Comparison of ENCODE assay signal across 8 cellular contexts in the genomic region with DNA sequence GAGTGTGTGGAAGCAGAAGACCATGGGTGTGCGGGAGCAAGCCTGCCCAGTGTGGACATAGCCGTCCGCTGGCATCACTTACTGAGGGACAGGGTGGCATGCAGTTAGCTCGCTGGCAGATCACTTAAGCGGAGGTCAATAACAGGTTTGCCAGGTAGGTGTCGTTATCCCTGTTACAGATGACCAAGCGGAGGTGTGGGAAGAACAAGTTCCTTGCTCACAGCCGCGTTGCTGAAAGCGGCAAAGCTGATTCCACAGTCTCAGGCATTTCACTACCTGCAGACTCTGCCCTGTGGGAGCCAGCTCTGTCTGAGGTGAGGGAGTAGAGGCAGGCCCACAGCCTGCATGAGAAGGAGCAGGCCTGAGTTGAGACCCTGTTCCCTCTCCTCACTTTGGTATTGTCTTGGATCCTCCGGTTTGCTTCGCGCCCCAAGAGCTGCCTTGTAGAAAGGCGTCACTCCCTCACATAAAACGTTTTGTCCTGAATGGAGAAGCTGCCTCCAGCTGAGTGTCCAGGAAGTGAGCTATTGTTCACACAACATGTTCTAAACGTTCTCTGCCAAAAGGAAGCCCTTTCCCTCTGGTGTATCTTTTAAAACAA.
DNase-seq lines count a peak whose midpoint lies in the region; ATAC-seq, FAIRE-seq and TF ChIP-seq lines count a peak whose summit lies in the region.

No MANE protein-coding gene starts in this region.

- no peaks in the 10 kb centered on the region for H3K27me3 Mint-ChIP-seq in astrocyte (ENCODE audit: low read depth, unreplicated experiment)
- H3K27me3 Mint-ChIP-seq in activated T-cell treated with anti-CD3 and anti-CD28 coated beads, Interleukin-2, amount 50 U/mL, for 24 hours: no peaks in the 10 kb centered on the region

- peaks cover 9% of the 10 kb centered on the region for H3K36me3 Mint-ChIP-seq in astrocyte (ENCODE audit: low read depth, unreplicated experiment)
- peaks cover 4% of the 10 kb centered on the region for H3K36me3 Mint-ChIP-seq in activated T-cell treated with anti-CD3 and anti-CD28 coated beads, Interleukin-2, amount 50 U/mL, for 24 hours (ENCODE audit: low read depth)

- H3K4me3 Mint-ChIP-seq in astrocyte (ENCODE audit: unreplicated experiment): no peak overlapping the region
- H3K4me3 Mint-ChIP-seq in activated T-cell treated with anti-CD3 and anti-CD28 coated beads, Interleukin-2, amount 50 U/mL, for 24 hours: no peak overlapping the region

- H2AFZ ChIP-seq in astrocyte (ENCODE audit: low read depth, low read length): no peak overlapping the region

- H3K9me3 ChIP-seq in astrocyte (ENCODE audit: insufficient read depth, low read depth, low read length): no peaks in the 10 kb centered on the region

- H3K27me3 ChIP-seq in astrocyte (ENCODE audit: insufficient read depth, low read length): no peaks in the 10 kb centered on the region

- peaks cover 27% of the 10 kb centered on the region for H3K4me1 Mint-ChIP-seq in astrocyte (ENCODE audit: low read depth, unreplicated experiment)
- peaks cover 17% of the 10 kb centered on the region for H3K4me1 Mint-ChIP-seq in activated T-cell treated with anti-CD3 and anti-CD28 coated beads, Interleukin-2, amount 50 U/mL, for 24 hours (ENCODE audit: low read depth)

- FAIRE-seq in astrocyte (lab: Jason Lieb, UNC) (no peak), RCC 7860 (lab: Jason Lieb, UNC) (no peak)

- TF ChIP-seq CTCF in LNCaP clone FGC (IDR thresholded peaks at IDR 0.05; ENCODE audit: control insufficient read depth, extremely low read depth, insufficient read depth) (peak; percentile 45), astrocyte (IDR thresholded peaks at IDR 0.05; ENCODE audit: insufficient read depth, low read depth, low read length) (no peak)

- H3K4me1 ChIP-seq in astrocyte (ENCODE audit: insufficient read depth, low read length): peaks cover 35% of the 10 kb centered on the region

- no peaks in the 10 kb centered on the region for H3K36me3 ChIP-seq in astrocyte (ENCODE audit: insufficient read depth, low read length)

- peak overlapping the region; percentile 4 for H3K9ac ChIP-seq in astrocyte (ENCODE audit: low read length)

- H3K9me3 Mint-ChIP-seq in astrocyte (ENCODE audit: unreplicated experiment): peaks cover 4% of the 10 kb centered on the region
- no peaks in the 10 kb centered on the region for H3K9me3 Mint-ChIP-seq in activated T-cell treated with anti-CD3 and anti-CD28 coated beads, Interleukin-2, amount 50 U/mL, for 24 hours

- H3K27ac ChIP-seq in astrocyte (ENCODE audit: low read depth, low read length): no peak overlapping the region
- peak overlapping the region; percentile 98 for H3K27ac ChIP-seq in substantia nigra (ENCODE audit: low read depth, low read length, poor library complexity, severe bottlenecking)

- H3K27ac Mint-ChIP-seq in astrocyte (ENCODE audit: unreplicated experiment): no peak overlapping the region
- H3K27ac Mint-ChIP-seq in activated T-cell treated with anti-CD3 and anti-CD28 coated beads, Interleukin-2, amount 50 U/mL, for 24 hours: no peak overlapping the region

- DNase-seq in LNCaP clone FGC (ENCODE audit: low read depth): peak; percentile 88
- DNase-seq in astrocyte (ENCODE audit: low read depth): no peak
- DNase-seq in iris pigment epithelial cell (ENCODE audit: low read depth): peak; percentile 36
- DNase-seq in substantia nigra (lab: John Stamatoyannopoulos, UW): peak in 8 of 49 donors; percentile 24 to 64 (median 33)
- DNase-seq in NOMO-1 treated with dmso at 0.1 percent for 144 hours (lab: John Stamatoyannopoulos, UW; ENCODE audit: unreplicated experiment): no peak
- DNase-seq in activated T-cell treated with anti-CD3 and anti-CD28 coated beads, Interleukin-2, amount 50 U/mL, for 24 hours: no peak
- DNase-seq in RCC 7860 (ENCODE audit: low spot score): no peak

- H3K4me3 ChIP-seq in LNCaP clone FGC (ENCODE audit: low read depth, low read length) (no peak overlapping the region), astrocyte (ENCODE audit: insufficient read depth, low read depth, low read length) (no peak overlapping the region)

- no peak for ATAC-seq in HG02970 (IDR thresholded peaks at IDR 0.05; ENCODE audit: low FRiP score, unreplicated experiment)

- H3K4me2 ChIP-seq in astrocyte (ENCODE audit: low read length): peak overlapping the region; percentile 39

- H4K20me1 ChIP-seq in astrocyte (ENCODE audit: insufficient read depth, low read length): no peaks in the 10 kb centered on the region

- H3K79me2 ChIP-seq in astrocyte (ENCODE audit: insufficient read depth, low read length): no peaks in the 10 kb centered on the region

Comparison
In these comparisons a context has a peak if more than half of its experiments do, and no peak if none do; other contexts are left out.
1. DNase-seq: peak in LNCaP clone FGC (single experiment) and iris pigment epithelial cell (single experiment); none in astrocyte (single experiment), NOMO-1 treated with dmso at 0.1 percent for 144 hours (single experiment), activated T-cell treated with anti-CD3 and anti-CD28 coated beads, Interleukin-2, amount 50 U/mL, for 24 hours (single experiment) and RCC 7860 (single experiment).